ENCODE assay signal across 8 cellular contexts in genomic region chr20:63009044-63009961, GRCh38. TPM values are rescaled to one million over a fixed set of nuclear protein-coding genes. Genes with fewer than 3 reads are reported as not detected.
A peak's percentile ranks its signal among the peaks of the same experiment; 100 is the strongest.
DNase-seq lines count a peak whose midpoint lies in the region; ATAC-seq and TF ChIP-seq lines count a peak whose summit lies in the region.

No MANE protein-coding gene starts in this region.

- peaks cover 19% of the 10 kb centered on the region for H3K36me3 Mint-ChIP-seq in GM23338 (ENCODE audit: low read depth)

- ATAC-seq in GM23338, result peak; percentile 21
- ATAC-seq in psoas muscle, result peak; percentile 87 to 97 (median 88)
- no peak for ATAC-seq in HG03469 (IDR thresholded peaks at IDR 0.05; ENCODE audit: unreplicated experiment)

- H3F3A ChIP-seq in GM23338 (replicated peaks; ENCODE audit: low read depth), result peaks cover 29% of the 10 kb centered on the region

- H2AFZ ChIP-seq in GM23338, result 0 out of 2 replicates have a peak overlapping the region, but pooled peaks have one; percentile 38

- H3K79me2 ChIP-seq in GM23338 (replicated peaks; ENCODE audit: insufficient read depth), result no peaks in the 10 kb centered on the region

- H3K4me3 Mint-ChIP-seq in GM23338, result peak overlapping the region; percentile 61

- TF ChIP-seq CTCF in GM10248 (IDR thresholded peaks at IDR 0.05; ENCODE audit: control extremely low read depth, extremely low read depth, low read depth, missing control alignments) (peak; percentile 99), GM23338 (conservative IDR thresholded peaks at IDR 0.05; ENCODE audit: low read depth in 2 of 2) (peak; percentile 80 to 94), psoas muscle (IDR thresholded peaks at IDR 0.05) (peak; percentile 93)

- H3K27ac Mint-ChIP-seq in GM23338, result no peak overlapping the region

- CTCF ChIA-PET in GM10248 (lab: Yijun Ruan, JAX), result interaction anchor here (0.7 to 2.9 kb wide), 47 partner anchors 10 to 268 kb away, joined by 3 to 33 read pairs (median 5); partner anchors contain the start of genes SLC17A9 and TCFL5

- H3K4me1 Mint-ChIP-seq in GM23338, result peaks cover 23% of the 10 kb centered on the region

- peaks cover 6% of the 10 kb centered on the region for H3K9me3 ChIP-seq in psoas muscle

- DNase-seq in GM10248 (ENCODE audit: extremely low spot score), result peak; percentile 95
- peak; percentile 91 for DNase-seq in GM23338 (ENCODE audit: low spot score)
- DNase-seq in LHCN-M2 (ENCODE audit: low read depth), result peak; percentile 46
- DNase-seq in SK-N-DZ (ENCODE audit: low spot score), result peak; percentile 74
- peak; percentile 87 for DNase-seq in activated naive CD4-positive, alpha-beta T cell treated with Interleukin-2 at 50 U/mL for 16 hours
- DNase-seq in head of caudate nucleus, result peak; percentile 42 to 91 (median 78)
- peak; percentile 72 to 87 for DNase-seq in psoas muscle

- intact Hi-C loops in head of caudate nucleus (cut with DNase I) (loop anchor here (10.0 kb wide), 1 partner anchor 115 kb away; no protein-coding TSS in a partner anchor), psoas muscle (cut with DNase I) (loop anchor here (1.0 to 5.0 kb wide), 4 partner anchors 37 to 137 kb away; no protein-coding TSS in a partner anchor)

- H3K9me2 ChIP-seq in GM23338 (ENCODE audit: insufficient read depth), result no peaks in the 10 kb centered on the region

- peaks cover 62% of the 10 kb centered on the region for H3K27me3 Mint-ChIP-seq in GM23338 (ENCODE audit: insufficient read depth, low read depth, poor library complexity)

- H3K27ac ChIP-seq in GM23338 (ENCODE audit: low read depth) (no peak overlapping the region), psoas muscle (no peak overlapping the region)

- H3K36me3 ChIP-seq in GM23338 (ENCODE audit: insufficient read depth), result peaks cover 7% of the 10 kb centered on the region; the same call in 1 of the 2 replicates
- H3K36me3 ChIP-seq in psoas muscle (ENCODE audit: insufficient read depth in 1 of 2, low read depth in 1 of 2), result no peaks in the 10 kb centered on the region

- H3K4me3 ChIP-seq in GM23338 (peak overlapping the region; percentile 63), psoas muscle (peak overlapping the region; percentile 32)

- peak overlapping the region; percentile 84 for H3K4me2 ChIP-seq in GM23338

- H4K20me1 ChIP-seq in GM23338 (replicated peaks; ENCODE audit: insufficient read depth), result peaks cover 6% of the 10 kb centered on the region; the same call in 1 of the 2 replicates

- 6 to 8% (median 7%) methylated on average over 39 to 54 of the region's 54 CpGs for WGBS in psoas muscle, 3 donors

- H3K4me1 ChIP-seq in GM23338 (ENCODE audit: insufficient read depth), result peaks cover 46% of the 10 kb centered on the region
- H3K4me1 ChIP-seq in psoas muscle, result no peaks in the 10 kb centered on the region

- POLR2A ChIA-PET in GM10248 (lab: Yijun Ruan, JAX), result interaction anchor here (0.9 to 1.3 kb wide), 4 partner anchors 31 to 55 kb away, joined by 3 to 10 read pairs (median 8); no protein-coding TSS in a partner anchor

- H3K27me3 ChIP-seq in GM23338 (ENCODE audit: insufficient read depth) (peaks cover 75% of the 10 kb centered on the region), psoas muscle (ENCODE audit: insufficient read depth in 3 of 3, low read length in 2 of 3) (peaks cover 0 to 99% (median 42%) of the 10 kb centered on the region in 3 donors)

- H3K9me3 Mint-ChIP-seq in GM23338, result peaks cover 27% of the 10 kb centered on the region

TF ChIP-seq in GM23338, 12 proteins besides CTCF, POLR2A, EP300 and RAD21 (continues in another document):
- TF ChIP-seq EZH2phosphoT487 (IDR thresholded peaks at IDR 0.05; ENCODE audit: unreplicated experiment) (no peak), STAT1 (IDR thresholded peaks at IDR 0.05; ENCODE audit: unreplicated experiment) (no peak), EZH2 (IDR thresholded peaks at IDR 0.05; ENCODE audit: low read depth, unreplicated experiment) (peak; percentile 56), ZNF462 (CRISPR knock-in tag; IDR thresholded peaks at IDR 0.05) (no peak), ZNF114 (CRISPR knock-in tag; IDR thresholded peaks at IDR 0.05) (no peak), CREB1 (CRISPR knock-in tag; IDR thresholded peaks at IDR 0.05; ENCODE audit: low read depth) (peak; percentile 36; the same call in 1 of the 2 replicates), JUNB (IDR thresholded peaks at IDR 0.05; ENCODE audit: unreplicated experiment) (no peak)

RNA-seq across cellular contexts. Expression of gene BHLHE23, which starts 2.5 kb away (rescaled TPM):
- total RNA-seq in GM23338 (2014; rRNA removed; shearing (Covaris generic)), result 5.0 and 6.6 TPM in 2 replicates
- polyA plus RNA-seq in GM23338 (2016; fragmentation: Nextera tagmentation; extraction: Ambion mirVana) (0.52 TPM in 2 replicates), psoas muscle (not detected)
- total RNA-seq in LHCN-M2 (2014; rRNA removed) (not detected in 2 replicates), psoas muscle (not detected)
- not detected for polyA plus RNA-seq in LHCN-M2 (2012)
- polyA plus RNA-seq in SK-N-DZ (2014; cell fraction: cytosol; rRNA removed), result not detected in 2 replicates
- not detected in 2 replicates for polyA plus RNA-seq in SK-N-DZ (2014; cell fraction: nucleus; rRNA removed)

RNA-seq across cellular contexts. Expression of gene SLC17A9, which starts 56.8 kb away (rescaled TPM):
- total RNA-seq in GM23338 (2014; rRNA removed; shearing (Covaris generic)), result 24.2 and 32.0 TPM in 2 replicates
- polyA plus RNA-seq in GM23338 (2016; fragmentation: Nextera tagmentation; extraction: Ambion mirVana) (36.1 and 39.3 TPM in 2 replicates), psoas muscle (under 1 TPM; 0.59 to 0.88 (median 0.69) TPM)
- total RNA-seq in LHCN-M2 (2014; rRNA removed) (not detected in 2 replicates), psoas muscle (1 to 10 TPM in 1 of 4 donors, under 1 TPM in 3; 0.32 to 1.0 (median 0.92) TPM)
- not detected for polyA plus RNA-seq in LHCN-M2 (2012)
- polyA plus RNA-seq in SK-N-DZ (2014; cell fraction: cytosol; rRNA removed), result 1.1 and 1.5 TPM in 2 replicates
- polyA plus RNA-seq in SK-N-DZ (2014; cell fraction: nucleus; rRNA removed), result 4.9 and 6.9 TPM in 2 replicates

Comparison
In these comparisons a context has a peak if more than half of its experiments do, and no peak if none do; other contexts are left out.
1. RNA of gene SLC17A9, which starts 56.8 kb away (total RNA-seq): 24.2 to 32.0 TPM in GM23338; 0.32 to 1.0 TPM in psoas muscle and not detected in LHCN-M2; every median in the first group is over 10 times any median in the second.
2. Peak in every context shown above with its lines, with median percentiles within 50 percentile points of each other: DNase-seq and CTCF ChIP-seq.